ENCODE assay signal across 11 cellular contexts in the genomic region with DNA sequence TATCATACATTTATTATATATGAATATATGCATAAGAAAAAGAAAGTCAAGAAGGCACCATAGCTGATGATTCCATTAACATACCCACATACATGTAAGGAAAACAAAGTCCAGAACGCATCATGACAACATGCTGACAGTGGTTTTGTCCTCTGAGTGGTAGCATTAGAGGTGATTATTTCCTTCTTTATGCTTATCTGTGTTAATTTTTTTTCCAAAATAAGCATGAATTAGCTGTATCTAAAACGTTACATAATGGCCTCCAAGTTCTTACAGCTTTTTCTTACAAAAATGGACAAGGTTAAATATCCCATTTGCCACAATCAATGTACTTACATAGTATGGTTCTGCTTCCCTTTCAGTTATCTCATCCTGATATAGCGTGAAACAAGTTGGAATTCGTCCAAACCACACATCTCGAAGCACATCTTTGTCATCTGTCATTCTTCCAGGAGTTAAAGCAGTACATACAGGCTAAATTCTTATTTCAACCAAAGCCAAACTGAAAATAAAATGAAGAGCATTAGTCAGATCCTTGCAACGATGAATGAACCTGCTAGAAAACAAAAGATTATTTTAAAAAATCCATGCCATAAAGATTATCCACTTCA. TPM values are rescaled to one million over a fixed set of nuclear protein-coding genes. Genes with fewer than 3 reads are reported as not detected.
DNase-seq lines count a peak whose midpoint lies in the region; ATAC-seq and TF ChIP-seq lines count a peak whose summit lies in the region.
"Had no signal": no experiment of that assay in that cellular context is flagged by ENCODE, and none has a peak within 500 bp of the region (broad histone marks: within the 10 kb centered on the region; RNA-seq: fewer than 3 reads in every experiment).

No MANE protein-coding gene starts in this region.

- peak overlapping the region in 1 of 2 donors; percentile 50 for H3K27ac Mint-ChIP-seq in natural killer cell treated with Interleukin-12 subunit alpha and Interleukin-12 subunit beta and Interleukin-15 and Interleukin-18, amount 100 ng/mL, for 72 hours
- H3K27ac Mint-ChIP-seq in natural killer cell (no peak overlapping the region), mesothelial cell of epicardium (no peak overlapping the region)
- H3K27ac Mint-ChIP-seq in activated CD4-positive, alpha-beta memory T cell treated with anti-CD3 and anti-CD28 coated beads for 36 hours: peak overlapping the region; percentile 73

- POLR2A ChIA-PET in activated CD4-positive, alpha-beta memory T cell treated with anti-CD3 and anti-CD28 coated beads for 36 hours (lab: Charles Lee): interaction anchor here (0.6 kb wide), 1 partner anchor 29 kb away, joined by 3 read pairs; no protein-coding TSS in a partner anchor

- no peak for DNase-seq in natural killer cell treated with Interleukin-12 subunit alpha and Interleukin-12 subunit beta and Interleukin-15 and Interleukin-18, amount 100 ng/mL, for 72 hours (ENCODE audit: low spot score)
- DNase-seq in natural killer cell (no peak), NCI-H2029 (lab: John Stamatoyannopoulos, UW) (peak; percentile 77), superior temporal gyrus (ENCODE audit: extremely low spot score) (peak; percentile 37), mesothelial cell of epicardium (ENCODE audit: low spot score in 2 of 2, unreplicated experiment in 2 of 2) (no peak)
- DNase-seq in activated CD4-positive, alpha-beta memory T cell treated with anti-CD3 and anti-CD28 coated beads for 36 hours: no peak
- DNase-seq: activated CD8-positive, alpha-beta memory T cell treated with anti-CD3 and anti-CD28 coated beads, Interleukin-2, amount 50 U/mL, for 48 hours; COR-L47; stimulated activated CD4-positive, alpha-beta T cell treated with anti-CD3 and anti-CD28 coated beads, Interleukin-1b, Interleukin-23, amount 100 ng/mL, for 48 hours had no signal

- intact Hi-C loops in natural killer cell (cut with micrococcal nuclease): no loop called here
- intact Hi-C loops in activated CD4-positive, alpha-beta memory T cell treated with anti-CD3 and anti-CD28 coated beads for 36 hours (cut with micrococcal nuclease): loop anchor here (5.0 kb wide), 1 partner anchor 69 kb away; no protein-coding TSS in a partner anchor

- H3K36me3 Mint-ChIP-seq in natural killer cell treated with Interleukin-12 subunit alpha and Interleukin-12 subunit beta and Interleukin-15 and Interleukin-18, amount 100 ng/mL, for 72 hours: peaks cover 27% of the 10 kb centered on the region
- H3K36me3 Mint-ChIP-seq in natural killer cell (no peaks in the 10 kb centered on the region), mesothelial cell of epicardium (peaks cover 25% of the 10 kb centered on the region)
- H3K36me3 Mint-ChIP-seq in activated CD4-positive, alpha-beta memory T cell treated with anti-CD3 and anti-CD28 coated beads for 36 hours: peaks cover 21% of the 10 kb centered on the region

- peak overlapping the region; percentile 12 for H3K4me3 Mint-ChIP-seq in natural killer cell treated with Interleukin-12 subunit alpha and Interleukin-12 subunit beta and Interleukin-15 and Interleukin-18, amount 100 ng/mL, for 72 hours
- no peak overlapping the region for H3K4me3 Mint-ChIP-seq in natural killer cell
- H3K4me3 Mint-ChIP-seq in activated CD4-positive, alpha-beta memory T cell treated with anti-CD3 and anti-CD28 coated beads for 36 hours: no peak overlapping the region
- no peak overlapping the region for H3K4me3 Mint-ChIP-seq in mesothelial cell of epicardium

- CTCF ChIA-PET in activated CD4-positive, alpha-beta memory T cell treated with anti-CD3 and anti-CD28 coated beads for 36 hours (lab: Charles Lee): interaction anchor here (1.0 to 1.9 kb wide), 3 partner anchors 16 to 324 kb away, joined by 3 to 4 read pairs (median 4); no protein-coding TSS in a partner anchor

- no peaks in the 10 kb centered on the region for H3K27me3 Mint-ChIP-seq in natural killer cell treated with Interleukin-12 subunit alpha and Interleukin-12 subunit beta and Interleukin-15 and Interleukin-18, amount 100 ng/mL, for 72 hours
- no peaks in the 10 kb centered on the region for H3K27me3 Mint-ChIP-seq in natural killer cell (ENCODE audit: low read depth in 2 of 2)
- H3K27me3 Mint-ChIP-seq in activated CD4-positive, alpha-beta memory T cell treated with anti-CD3 and anti-CD28 coated beads for 36 hours: no peaks in the 10 kb centered on the region
- no peaks in the 10 kb centered on the region for H3K27me3 Mint-ChIP-seq in mesothelial cell of epicardium (ENCODE audit: low read depth)

- peak in 1 of 2 donors; percentile 13 for ATAC-seq in natural killer cell treated with Interleukin-12 subunit alpha and Interleukin-12 subunit beta and Interleukin-15 and Interleukin-18, amount 100 ng/mL, for 72 hours
- no peak for ATAC-seq in natural killer cell
- ATAC-seq in HG03159 (IDR thresholded peaks at IDR 0.05; ENCODE audit: unreplicated experiment): no peak
- no peak for ATAC-seq in GM18498 (IDR thresholded peaks at IDR 0.05; ENCODE audit: unreplicated experiment)

- TF ChIP-seq CTCF in natural killer cell (IDR thresholded peaks at IDR 0.05) (no peak), mesothelial cell of epicardium (IDR thresholded peaks at IDR 0.05; ENCODE audit: unreplicated experiment) (no peak)

- no peaks in the 10 kb centered on the region for H3K9me3 Mint-ChIP-seq in natural killer cell treated with Interleukin-12 subunit alpha and Interleukin-12 subunit beta and Interleukin-15 and Interleukin-18, amount 100 ng/mL, for 72 hours
- no peaks in the 10 kb centered on the region for H3K9me3 Mint-ChIP-seq in natural killer cell
- no peaks in the 10 kb centered on the region for H3K9me3 Mint-ChIP-seq in activated CD4-positive, alpha-beta memory T cell treated with anti-CD3 and anti-CD28 coated beads for 36 hours
- peaks cover 9% of the 10 kb centered on the region for H3K9me3 Mint-ChIP-seq in mesothelial cell of epicardium

- peaks cover 42 to 57% of the 10 kb centered on the region in 2 donors for H3K4me1 Mint-ChIP-seq in natural killer cell treated with Interleukin-12 subunit alpha and Interleukin-12 subunit beta and Interleukin-15 and Interleukin-18, amount 100 ng/mL, for 72 hours (ENCODE audit: low read depth in 2 of 2)
- H3K4me1 Mint-ChIP-seq in natural killer cell (peaks cover 55 to 57% of the 10 kb centered on the region in 2 donors), mesothelial cell of epicardium (peaks cover 44% of the 10 kb centered on the region)
- peaks cover 63% of the 10 kb centered on the region for H3K4me1 Mint-ChIP-seq in activated CD4-positive, alpha-beta memory T cell treated with anti-CD3 and anti-CD28 coated beads for 36 hours (ENCODE audit: low read depth)

RNA-seq across cellular contexts. Expression of a gene that starts 9.7 kb away (rescaled TPM):
- total RNA-seq in natural killer cell treated with Interleukin-12 subunit alpha and Interleukin-12 subunit beta and Interleukin-15 and Interleukin-18, amount 100 ng/mL, for 72 hours: 10 to 100 TPM; 41.4 to 59.7 TPM
- total RNA-seq in natural killer cell: 10 to 100 TPM; 27.5 to 39.0 (median 35.4) TPM
- 10 to 100 TPM; 29.2 TPM for total RNA-seq in activated CD4-positive, alpha-beta memory T cell treated with anti-CD3 and anti-CD28 coated beads for 36 hours
- total RNA-seq in mesothelial cell of epicardium: 29.9 to 33.0 TPM (median 32.6 TPM) in 3 replicates

RNA-seq across cellular contexts. Expression of a gene that starts 44.6 kb away (rescaled TPM):
- total RNA-seq in natural killer cell treated with Interleukin-12 subunit alpha and Interleukin-12 subunit beta and Interleukin-15 and Interleukin-18, amount 100 ng/mL, for 72 hours: 10 to 100 TPM in 1 of 2 donors, 1 to 10 TPM in 1; 5.8 to 17.0 TPM
- total RNA-seq in natural killer cell (10 to 100 TPM; 16.3 to 21.8 (median 17.5) TPM), mesothelial cell of epicardium (0.59 to 0.74 TPM (median 0.64 TPM) in 3 replicates)
- 10 to 100 TPM; 38.4 to 39.3 TPM for total RNA-seq in activated CD4-positive, alpha-beta memory T cell treated with anti-CD3 and anti-CD28 coated beads for 36 hours

Comparison
In these comparisons a context has a peak if more than half of its experiments do, and no peak if none do; other contexts are left out.
1. DNase-seq: peak in NCI-H2029 (single experiment) and superior temporal gyrus (single experiment); none in natural killer cell treated with Interleukin-12 subunit alpha and Interleukin-12 subunit beta and Interleukin-15 and Interleukin-18, amount 100 ng/mL, for 72 hours (single experiment), natural killer cell (single experiment), activated CD4-positive, alpha-beta memory T cell treated with anti-CD3 and anti-CD28 coated beads for 36 hours (single experiment) and mesothelial cell of epicardium (0 of 2).